9 cellular contexts compared by ENCODE assay signal in genomic region chr17:29133146-29133713, GRCh38. TPM values are rescaled to one million over a fixed set of nuclear protein-coding genes. Genes with fewer than 3 reads are reported as not detected.
DNase-seq lines count a peak whose midpoint lies in the region; ATAC-seq and TF ChIP-seq lines count a peak whose summit lies in the region.
"Had no signal": no experiment of that assay in that cellular context is flagged by ENCODE, and none has a peak within 500 bp of the region (broad histone marks: within the 10 kb centered on the region; RNA-seq: fewer than 3 reads in every experiment).

No MANE protein-coding gene starts in this region.

- DNase-seq in EH (ENCODE audit: low read depth), result peak; percentile 89
- DNase-seq in RWPE1 (ENCODE audit: low spot score), result no peak
- DNase-seq in fibroblast of the aortic adventitia (ENCODE audit: low read depth), result peak; percentile 71
- DNase-seq in omental fat pad (ENCODE audit: low spot score), result no peak
- no peak for DNase-seq in midbrain (lab: John Stamatoyannopoulos, UW)
- DNase-seq in SKM-1 (lab: John Stamatoyannopoulos, UW; ENCODE audit: unreplicated experiment), result no peak
- DNase-seq in NCI-H2081 treated with DMSO at 0.1 percent for 48 hours (lab: John Stamatoyannopoulos, UW), result no peak

- peak overlapping the region; percentile 67 for H3K27ac ChIP-seq in RWPE1
- H3K27ac ChIP-seq: SK-N-MC had no signal

- TF ChIP-seq CTCF in RWPE1 (conservative IDR thresholded peaks at IDR 0.05; ENCODE audit: low read depth) (no peak), fibroblast of the aortic adventitia (IDR thresholded peaks at IDR 0.05; ENCODE audit: insufficient read depth, low read length) (no peak), omental fat pad (IDR thresholded peaks at IDR 0.05) (no peak)

- CTCF ChIA-PET in RWPE1 (lab: Yijun Ruan, JAX), result interaction anchor here (0.7 to 1.9 kb wide), 3 partner anchors 9 to 83 kb away, joined by 3 to 10 read pairs (median 5); no protein-coding TSS in a partner anchor

- POLR2A ChIA-PET in RWPE1 (lab: Yijun Ruan, JAX; ENCODE audit: low non-redundant PET), result no interaction called here

- peak; percentile 68 for ATAC-seq in omental fat pad (ENCODE audit: low FRiP score)
- ATAC-seq in HG03108 (IDR thresholded peaks at IDR 0.05; ENCODE audit: unreplicated experiment), result no peak

- H3K4me3 ChIP-seq in fibroblast of the aortic adventitia (ENCODE audit: low read depth, low read length), result peak overlapping the region; percentile 22
- H3K4me3 ChIP-seq: SK-N-MC had no signal

RNA-seq across cellular contexts. Expression of gene MYO18A, which starts 47.0 kb away (rescaled TPM):
- 78.3 and 82.8 TPM in 2 replicates for total RNA-seq in fibroblast of the aortic adventitia (ENCODE audit: low replicate concordance)
- 10 to 100 TPM; 33.1 to 99.0 (median 50.6) TPM for total RNA-seq in omental fat pad

Comparison
In these comparisons a context has a peak if more than half of its experiments do, and no peak if none do; other contexts are left out.
1. DNase-seq: peak in EH (single experiment) and fibroblast of the aortic adventitia (single experiment); none in RWPE1 (single experiment), omental fat pad (single experiment), midbrain (single experiment), SKM-1 (single experiment) and NCI-H2081 treated with DMSO at 0.1 percent for 48 hours (single experiment).